In genomic region chr19:4900879-4901278, GRCh38 we compare ENCODE assay signal across 9 cellular contexts. TPM values are rescaled to one million over a fixed set of nuclear protein-coding genes. Genes with fewer than 3 reads are reported as not detected.
"Had no signal": no experiment of that assay in that cellular context is flagged by ENCODE, and none has a peak within 500 bp of the region (broad histone marks: within the 10 kb centered on the region; RNA-seq: fewer than 3 reads in every experiment).

No MANE protein-coding gene starts in this region.

RNA-seq across cellular contexts. Expression of gene ARRDC5, which starts 1.8 kb away (rescaled TPM):
- total RNA-seq: activated naive CD4-positive, alpha-beta T cell treated with anti-CD3 and anti-CD28 coated beads for 36 hours; astrocyte; body of pancreas; cardiac septum; NCI-H460; OCI-LY7; PC-9; Right ventricle myocardium superior; SJCRH30 had no signal
